In the genomic region with DNA sequence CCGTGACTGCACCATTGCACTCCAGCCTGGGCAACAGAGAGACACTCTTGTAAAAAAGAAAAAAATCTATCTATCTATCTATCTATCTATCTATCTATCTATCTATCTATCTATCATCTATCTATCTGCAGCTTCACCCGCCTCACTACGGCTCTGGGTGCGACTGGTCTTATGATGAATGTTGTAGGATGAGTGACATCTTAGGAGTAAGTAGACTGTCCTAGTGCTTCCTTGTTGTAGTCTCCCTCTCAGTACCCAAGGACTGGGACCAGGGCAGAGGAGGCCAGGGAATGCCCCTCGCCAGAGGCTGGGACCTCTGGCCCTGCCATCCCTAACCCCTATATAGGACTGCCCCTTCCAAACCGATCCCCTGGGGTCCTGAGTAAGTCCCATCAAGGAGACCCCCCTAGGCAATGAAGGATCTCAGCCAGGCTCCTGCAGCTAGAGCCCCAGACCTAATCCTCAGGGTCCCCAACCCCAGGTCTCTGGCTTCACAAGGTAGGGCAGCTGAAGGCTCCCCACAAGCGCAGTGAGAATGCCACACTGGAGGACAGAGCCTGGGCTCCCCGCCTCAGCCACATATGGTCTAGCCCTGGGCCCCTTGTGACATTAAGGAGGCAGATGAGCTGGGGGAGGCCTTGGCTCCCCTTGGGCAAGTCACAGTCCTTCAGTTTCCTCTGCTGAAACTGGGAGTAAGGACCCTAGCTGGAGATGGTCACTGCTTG, we compare ENCODE assay signal across 1 cellular context.
TF ChIP-seq lines count a peak whose summit lies in the region.

No MANE protein-coding gene starts in this region.

TF ChIP-seq in HepG2, 621 proteins besides CTCF, POLR2A, EP300 and RAD21:
- TF ChIP-seq PRPF4 (IDR thresholded peaks at IDR 0.05; ENCODE audit: low read depth, low read length, poor library complexity, severe bottlenecking) (no peak), CBX1 (IDR thresholded peaks at IDR 0.05; ENCODE audit: low read depth) (no peak), SETDB1 (CRISPR knock-in tag; IDR thresholded peaks at IDR 0.05; ENCODE audit: borderline replicate concordance) (no peak), ZNF121 (CRISPR knock-in tag; IDR thresholded peaks at IDR 0.05) (no peak), ZNF3 (CRISPR knock-in tag; IDR thresholded peaks at IDR 0.05) (no peak), WIZ (CRISPR knock-in tag; IDR thresholded peaks at IDR 0.05) (no peak), ZNF792 (CRISPR knock-in tag; IDR thresholded peaks at IDR 0.05) (no peak), ZNF124 (CRISPR knock-in tag; IDR thresholded peaks at IDR 0.05) (no peak), ETV5 (CRISPR knock-in tag; IDR thresholded peaks at IDR 0.05; ENCODE audit: borderline replicate concordance) (no peak), GABPA (IDR thresholded peaks at IDR 0.05; ENCODE audit: low read depth, low read length) (no peak), GABPA (CRISPR knock-in tag; IDR thresholded peaks at IDR 0.05; ENCODE audit: low read depth) (no peak)
- TF ChIP-seq, protein P1, sequence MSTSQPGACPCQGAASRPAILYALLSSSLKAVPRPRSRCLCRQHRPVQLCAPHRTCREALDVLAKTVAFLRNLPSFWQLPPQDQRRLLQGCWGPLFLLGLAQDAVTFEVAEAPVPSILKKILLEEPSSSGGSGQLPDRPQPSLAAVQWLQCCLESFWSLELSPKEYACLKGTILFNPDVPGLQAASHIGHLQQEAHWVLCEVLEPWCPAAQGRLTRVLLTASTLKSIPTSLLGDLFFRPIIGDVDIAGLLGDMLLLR (CRISPR knock-in tag; IDR thresholded peaks at IDR 0.05) = no peak
- TF ChIP-seq, protein P2, sequence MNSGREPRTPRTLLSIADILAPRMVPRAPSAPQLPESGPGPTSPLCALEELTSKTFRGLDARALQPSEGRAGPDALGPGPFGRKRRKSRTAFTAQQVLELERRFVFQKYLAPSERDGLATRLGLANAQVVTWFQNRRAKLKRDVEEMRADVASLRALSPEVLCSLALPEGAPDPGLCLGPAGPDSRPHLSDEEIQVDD (CRISPR knock-in tag; IDR thresholded peaks at IDR 0.05; ENCODE audit: borderline replicate concordance) = no peak
TF ChIP-seq in HepG2: peak in this region for 0.
